ENCODE assay signal across 8 cellular contexts in genomic region chr5:17343675-17344074, GRCh38.
DNase-seq lines count a peak whose midpoint lies in the region; ATAC-seq, FAIRE-seq and TF ChIP-seq lines count a peak whose summit lies in the region.

No MANE protein-coding gene starts in this region.

- peaks cover 2% of the 10 kb centered on the region; the same call in 1 of the 2 replicates for H3K9me3 ChIP-seq in MG63
- H3K9me3 ChIP-seq in effector memory CD4-positive, alpha-beta T cell (ENCODE audit: control insufficient read depth, low read length): no peaks in the 10 kb centered on the region

- no peaks in the 10 kb centered on the region for H3K27me3 ChIP-seq in MG63
- no peaks in the 10 kb centered on the region for H3K27me3 ChIP-seq in effector memory CD4-positive, alpha-beta T cell (replicated peaks; ENCODE audit: control insufficient read depth, insufficient read depth, low read length, poor library complexity, severe bottlenecking)

- TF ChIP-seq CTCF in fibroblast of the aortic adventitia (IDR thresholded peaks at IDR 0.05; ENCODE audit: insufficient read depth, low read length): no peak

- peak; percentile 13 for DNase-seq in GM12891 (ENCODE audit: insufficient read length, low spot score)
- DNase-seq in H4 (ENCODE audit: low spot score): peak; percentile 96
- peak; percentile 43 for DNase-seq in MG63
- DNase-seq in fibroblast of the aortic adventitia (ENCODE audit: low read depth): peak; percentile 89
- DNase-seq in effector memory CD4-positive, alpha-beta T cell: no peak
- no peak for DNase-seq in HuH-7.5 (ENCODE audit: low spot score)
- DNase-seq in stimulated activated CD4-positive, alpha-beta T cell treated with anti-CD3 and anti-CD28 coated beads, Interleukin-4, amount 100 ng/mL, for 1 hour: no peak

- H3K4me3 ChIP-seq in MG63 (no peak overlapping the region), fibroblast of the aortic adventitia (ENCODE audit: low read depth, low read length) (no peak overlapping the region)
- H3K4me3 ChIP-seq in effector memory CD4-positive, alpha-beta T cell (ENCODE audit: insufficient read depth, low read depth, low read length, poor library complexity, severe bottlenecking): no peak overlapping the region

- no peaks in the 10 kb centered on the region for H3K36me3 ChIP-seq in MG63
- H3K36me3 ChIP-seq in effector memory CD4-positive, alpha-beta T cell (ENCODE audit: control insufficient read depth, insufficient read depth, low read length): no peaks in the 10 kb centered on the region

- H3K4me1 ChIP-seq in effector memory CD4-positive, alpha-beta T cell (ENCODE audit: control insufficient read depth, insufficient read depth, low read length, poor library complexity, severe bottlenecking): no peaks in the 10 kb centered on the region

- no peak for ATAC-seq in HG03439 (IDR thresholded peaks at IDR 0.05; ENCODE audit: unreplicated experiment)

- H3K27ac ChIP-seq in effector memory CD4-positive, alpha-beta T cell (ENCODE audit: insufficient read depth, low read length, poor library complexity, severe bottlenecking): no peak overlapping the region

- peak; percentile 16 for FAIRE-seq in GM12891 (lab: Jason Lieb, UNC)

- TF ChIP-seq POLR2A in GM12891 (IDR thresholded peaks at IDR 0.05; ENCODE audit: low read depth, low read length): no peak

TF ChIP-seq in GM12891, 5 proteins besides CTCF, POLR2A, EP300 and RAD21:
- TF ChIP-seq POU2F2 (IDR thresholded peaks at IDR 0.05; ENCODE audit: low read depth, low read length) (no peak), POLR2AphosphoS5 (IDR thresholded peaks at IDR 0.05; ENCODE audit: low read depth, low read length) (no peak), TAF1 (IDR thresholded peaks at IDR 0.05; ENCODE audit: low read depth, low read length) (no peak), PAX5 (IDR thresholded peaks at IDR 0.05; ENCODE audit: insufficient read depth, low read length, severe bottlenecking) (no peak), SPI1 (IDR thresholded peaks at IDR 0.05; ENCODE audit: low read depth, low read length) (no peak)

Comparison
In these comparisons a context has a peak if more than half of its experiments do, and no peak if none do; other contexts are left out.
1. DNase-seq: peak in GM12891 (single experiment), H4 (single experiment), MG63 (single experiment) and fibroblast of the aortic adventitia (single experiment); none in effector memory CD4-positive, alpha-beta T cell (0 of 3), HuH-7.5 (single experiment) and stimulated activated CD4-positive, alpha-beta T cell treated with anti-CD3 and anti-CD28 coated beads, Interleukin-4, amount 100 ng/mL, for 1 hour (single experiment).